Comparison of ENCODE assay signal across 21 cellular contexts in the genomic region with DNA sequence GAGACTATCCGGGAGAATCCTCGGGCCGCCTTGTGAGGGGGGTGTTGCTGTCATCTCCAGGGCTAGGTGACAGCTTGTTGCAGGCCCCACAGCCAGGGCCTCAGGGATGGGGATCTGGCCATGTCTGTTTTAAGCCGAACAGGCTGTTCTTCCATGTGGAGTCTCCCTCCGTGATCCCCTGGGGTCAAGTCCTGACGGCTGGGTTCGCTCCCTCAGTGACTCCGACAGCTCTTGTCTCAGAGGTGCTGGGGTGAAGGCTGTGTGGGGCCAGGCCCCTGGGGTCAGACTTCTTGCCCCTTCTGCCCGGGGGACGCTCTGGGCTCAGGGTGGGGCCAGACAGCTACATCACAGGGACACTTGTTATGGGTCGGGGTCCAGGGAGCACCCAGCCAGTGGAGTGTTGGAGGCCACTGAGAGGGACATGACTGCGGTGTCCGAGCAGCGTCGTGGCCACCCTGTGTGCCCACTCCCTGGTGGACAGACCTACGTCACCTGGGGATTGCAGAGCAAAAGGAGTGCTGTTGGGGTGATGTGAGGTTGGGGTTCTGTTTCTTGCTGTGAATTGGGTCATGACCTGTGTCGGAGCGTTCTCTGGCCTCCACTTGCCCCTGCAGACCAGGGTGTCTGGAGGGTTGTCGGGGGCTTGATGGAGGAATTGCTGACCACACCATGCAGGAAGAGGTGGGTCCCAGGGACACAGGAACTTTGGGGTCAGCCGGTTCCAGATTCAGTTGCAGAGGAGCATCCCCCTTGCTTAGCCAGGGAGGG. TPM values are rescaled to one million over a fixed set of nuclear protein-coding genes. Genes with fewer than 3 reads are reported as not detected.
DNase-seq lines count a peak whose midpoint lies in the region; ATAC-seq and TF ChIP-seq lines count a peak whose summit lies in the region.
"Had no signal": no experiment of that assay in that cellular context is flagged by ENCODE, and none has a peak within 500 bp of the region (broad histone marks: within the 10 kb centered on the region; RNA-seq: fewer than 3 reads in every experiment).

No MANE protein-coding gene starts in this region.

- H3K4me1 Mint-ChIP-seq in dendritic cell treated with granulocyte-macrophage colony-stimulating factor and Interleukin-4, amounts not matched to agents 40 ng/mL and 50 ng/mL, for 4 days (ENCODE audit: low read depth) = no peaks in the 10 kb centered on the region
- H3K4me1 Mint-ChIP-seq: CD8-positive, alpha-beta memory T cell had no signal

- peak overlapping the region; percentile 31 for H3K23ac ChIP-seq in neuronal stem cell (ENCODE audit: low read depth, low read length, poor library complexity)

- H3K9me3 Mint-ChIP-seq in dendritic cell treated with granulocyte-macrophage colony-stimulating factor and Interleukin-4, amounts not matched to agents 40 ng/mL and 50 ng/mL, for 4 days = no peaks in the 10 kb centered on the region
- H3K9me3 Mint-ChIP-seq: CD8-positive, alpha-beta memory T cell had no signal

- 93% methylated on average over 20 of the region's 20 CpGs for WGBS in right cardiac atrium
- WGBS in neuronal stem cell (ENCODE audit: extremely low coverage in 2 of 2, insufficient read length in 2 of 2, insufficient replicate concordance in 1 of 2), 2 donors = no CpG with 5 or more reads among the region's 20 CpGs

- H3K27me3 ChIP-seq in right cardiac atrium (ENCODE audit: control insufficient read depth, insufficient read depth) (no peaks in the 10 kb centered on the region), neuronal stem cell (ENCODE audit: control insufficient read depth in 3 of 3, insufficient read depth in 3 of 3, low read depth in 1 of 3, low read length in 3 of 3) (no peaks in the 10 kb centered on the region), upper lobe of right lung (no peaks in the 10 kb centered on the region)
- H3K27me3 ChIP-seq: BLaER1 had no signal

- H2AFZ ChIP-seq in neuronal stem cell (ENCODE audit: low read length) = no peak overlapping the region

- no peak overlapping the region for H3K18ac ChIP-seq in neuronal stem cell (ENCODE audit: low read length)

- intact Hi-C loops in Right ventricle myocardium superior (cut with DNase I) (no loop called here), right cardiac atrium (cut with DNase I) (no loop called here), upper lobe of right lung (cut with DNase I) (no loop called here)
- intact Hi-C loops in dendritic cell treated with granulocyte-macrophage colony-stimulating factor and Interleukin-4, amounts not matched to agents 40 ng/mL and 50 ng/mL, for 4 days (cut with micrococcal nuclease) = no loop called here

- H3K27ac ChIP-seq in right cardiac atrium (ENCODE audit: low read length) (no peak overlapping the region), neuronal stem cell (replicated peaks; ENCODE audit: low read length) (no peak overlapping the region), upper lobe of right lung (no peak overlapping the region)
- H3K27ac ChIP-seq: BLaER1, KMS-11 had no signal

- H3K4me3 ChIP-seq in right cardiac atrium (ENCODE audit: low read length) (no peak overlapping the region), neuronal stem cell (ENCODE audit: low read length in 2 of 2) (no peak overlapping the region), upper lobe of right lung (no peak overlapping the region)
- H3K4me3 ChIP-seq: BLaER1, HAP-1 had no signal

- H2AK5ac ChIP-seq in neuronal stem cell (ENCODE audit: low read depth, low read length) = no peak overlapping the region

- peaks cover 99% of the 10 kb centered on the region for H3K36me3 Mint-ChIP-seq in dendritic cell treated with granulocyte-macrophage colony-stimulating factor and Interleukin-4, amounts not matched to agents 40 ng/mL and 50 ng/mL, for 4 days (ENCODE audit: low read depth)

- H3K79me1 ChIP-seq in neuronal stem cell (ENCODE audit: low read depth, low read length) = peaks cover 5% of the 10 kb centered on the region

- no peak overlapping the region for H2BK12ac ChIP-seq in neuronal stem cell (ENCODE audit: low read length)

- DNase-seq in Right ventricle myocardium superior (peak; percentile 30), right cardiac atrium (no peak), neuronal stem cell (ENCODE audit: low spot score) (no peak), upper lobe of right lung (peak; percentile 46), NCI-H82 treated with DMSO at 0.1 percent for 48 hours (lab: John Stamatoyannopoulos, UW; ENCODE audit: unreplicated experiment) (no peak), SHP77 treated with DMSO at 0.1 percent for 48 hours (lab: John Stamatoyannopoulos, UW) (no peak), NCI-H446 (lab: John Stamatoyannopoulos, UW) (no peak)
- DNase-seq: CD8-positive, alpha-beta memory T cell; DMS79 treated with DMSO at 0.1 percent for 48 hours; NCI-H1048; NCI-H146; NCI-H2081; NCI-H524 had no signal

- no peak for TF ChIP-seq CTCF in upper lobe of right lung (IDR thresholded peaks at IDR 0.05)

- no peak overlapping the region for H4K91ac ChIP-seq in neuronal stem cell (ENCODE audit: low read depth, low read length, poor library complexity)

- no peak overlapping the region for H2BK120ac ChIP-seq in neuronal stem cell (ENCODE audit: low read depth, low read length)

- no peak overlapping the region for H3K4me2 ChIP-seq in neuronal stem cell (ENCODE audit: insufficient read depth, low read length, poor library complexity, severe bottlenecking)
- H3K4me2 ChIP-seq: BLaER1, KMS-11 had no signal

- peak overlapping the region; percentile 29 for H2BK5ac ChIP-seq in neuronal stem cell (ENCODE audit: low read length)

- H2BK15ac ChIP-seq in neuronal stem cell (ENCODE audit: low read length) = no peak overlapping the region

- H4K8ac ChIP-seq in neuronal stem cell (ENCODE audit: low read depth, low read length) = no peak overlapping the region

- no peaks in the 10 kb centered on the region for H3K27me3 Mint-ChIP-seq in dendritic cell treated with granulocyte-macrophage colony-stimulating factor and Interleukin-4, amounts not matched to agents 40 ng/mL and 50 ng/mL, for 4 days
- H3K27me3 Mint-ChIP-seq: CD8-positive, alpha-beta memory T cell had no signal

- H3K9me3 ChIP-seq in right cardiac atrium (ENCODE audit: control insufficient read depth, low read length) = no peaks in the 10 kb centered on the region
- H3K9me3 ChIP-seq in neuronal stem cell (replicated peaks in 1 of 2; ENCODE audit: control insufficient read depth in 2 of 2, insufficient read depth in 1 of 2, low read depth in 1 of 2, low read length in 2 of 2) = peaks cover 0 to 5% of the 10 kb centered on the region in 2 donors
- no peaks in the 10 kb centered on the region for H3K9me3 ChIP-seq in upper lobe of right lung
- H3K9me3 ChIP-seq: BLaER1, HAP-1 had no signal

- H3K9ac ChIP-seq in neuronal stem cell (ENCODE audit: low read depth, low read length, poor library complexity) = no peak overlapping the region
- H3K9ac ChIP-seq: BLaER1, KMS-11 had no signal

- H3K14ac ChIP-seq in neuronal stem cell (ENCODE audit: low read length) = peak overlapping the region; percentile 21

- peak overlapping the region; percentile 66 for H3K4ac ChIP-seq in neuronal stem cell (ENCODE audit: low read length)

- peak overlapping the region; percentile 31 for H3K27ac Mint-ChIP-seq in dendritic cell treated with granulocyte-macrophage colony-stimulating factor and Interleukin-4, amounts not matched to agents 40 ng/mL and 50 ng/mL, for 4 days

- H3K4me3 Mint-ChIP-seq in dendritic cell treated with granulocyte-macrophage colony-stimulating factor and Interleukin-4, amounts not matched to agents 40 ng/mL and 50 ng/mL, for 4 days = no peak overlapping the region
- H3K4me3 Mint-ChIP-seq: CD8-positive, alpha-beta memory T cell had no signal

- no peaks in the 10 kb centered on the region for H3K4me1 ChIP-seq in right cardiac atrium (ENCODE audit: control insufficient read depth, insufficient read depth, low read length)
- no peaks in the 10 kb centered on the region for H3K4me1 ChIP-seq in neuronal stem cell (ENCODE audit: control insufficient read depth in 2 of 2, insufficient read depth in 1 of 2, low read depth in 1 of 2, low read length in 2 of 2)
- H3K4me1 ChIP-seq in upper lobe of right lung = no peaks in the 10 kb centered on the region
- H3K4me1 ChIP-seq: BLaER1, HAP-1 had no signal

- ATAC-seq in Right ventricle myocardium superior (ENCODE audit: poor library complexity) = no peak
- ATAC-seq in right cardiac atrium = no peak
- no peak for ATAC-seq in upper lobe of right lung
- ATAC-seq: Right ventricle myocardium inferior had no signal

- peaks cover 30 to 77% of the 10 kb centered on the region in 2 donors for H3K36me3 ChIP-seq in neuronal stem cell (replicated peaks in 1 of 2; ENCODE audit: control insufficient read depth in 2 of 2, insufficient read depth in 2 of 2, low read length in 2 of 2)
- peaks cover 63% of the 10 kb centered on the region for H3K36me3 ChIP-seq in upper lobe of right lung

RNA-seq across cellular contexts. Expression of gene EPN1, which starts 21.5 kb away (rescaled TPM):
- total RNA-seq in Right ventricle myocardium superior = 223 TPM
- total RNA-seq in right cardiac atrium = 100 to 1,000 TPM; 175 to 232 (median 208) TPM
- polyA plus RNA-seq in right cardiac atrium = 187 TPM
- polyA plus RNA-seq in neuronal stem cell (2013, experiment 1 of 2) = 91.8 TPM
- polyA plus RNA-seq in neuronal stem cell (2013, experiment 2 of 2) = 89.2 TPM
- total RNA-seq in upper lobe of right lung = 117 TPM

RNA-seq across cellular contexts. Expression of gene U2AF2, which starts 41.6 kb away (rescaled TPM):
- total RNA-seq in Right ventricle myocardium superior (75.1 TPM), right cardiac atrium (100 to 1,000 TPM in 1 of 4 donors, 10 to 100 TPM in 3; 87.5 to 101 (median 90.4) TPM), upper lobe of right lung (142 TPM)
- 76.0 TPM for polyA plus RNA-seq in right cardiac atrium
- 155 TPM for polyA plus RNA-seq in neuronal stem cell (2013, experiment 1 of 2)
- 147 TPM for polyA plus RNA-seq in neuronal stem cell (2013, experiment 2 of 2)

RNA-seq across cellular contexts. Expression of gene NLRP9, which starts 41.7 kb away (rescaled TPM):
- not detected for total RNA-seq in Right ventricle myocardium superior
- not detected for total RNA-seq in right cardiac atrium
- not detected for polyA plus RNA-seq in right cardiac atrium
- polyA plus RNA-seq in neuronal stem cell (2013, experiment 1 of 2) = not detected
- polyA plus RNA-seq in neuronal stem cell (2013, experiment 2 of 2) = not detected
- total RNA-seq in upper lobe of right lung = not detected
- total RNA-seq: A172; CD8-positive, alpha-beta memory T cell; G401; MCF 10A; Right ventricle myocardium inferior had no signal
- polyA plus RNA-seq: CD8-positive, alpha-beta memory T cell had no signal

RNA-seq across cellular contexts. Expression of gene CCDC106, which starts 48.5 kb away (rescaled TPM):
- 20.5 TPM for total RNA-seq in Right ventricle myocardium superior
- 10 to 100 TPM; 23.6 to 26.6 (median 24.3) TPM for total RNA-seq in right cardiac atrium
- 30.4 TPM for polyA plus RNA-seq in right cardiac atrium
- polyA plus RNA-seq in neuronal stem cell (2013, experiment 1 of 2) = 19.8 TPM
- 19.8 TPM for polyA plus RNA-seq in neuronal stem cell (2013, experiment 2 of 2)
- total RNA-seq in upper lobe of right lung = 11.1 TPM

RNA-seq across cellular contexts. Expression of gene ZNF581, which starts 53.0 kb away (rescaled TPM):
- total RNA-seq in Right ventricle myocardium superior (7.1 TPM), right cardiac atrium (10 to 100 TPM in 1 of 4 donors, 1 to 10 TPM in 3; 7.7 to 12.5 (median 9.3) TPM), upper lobe of right lung (16.4 TPM)
- polyA plus RNA-seq in right cardiac atrium = 6.3 TPM
- polyA plus RNA-seq in neuronal stem cell (2013, experiment 1 of 2) = 37.9 TPM
- polyA plus RNA-seq in neuronal stem cell (2013, experiment 2 of 2) = 37.2 TPM

Comparison
In these comparisons a context has a peak if more than half of its experiments do, and no peak if none do; other contexts are left out.
1. DNase-seq: peak in Right ventricle myocardium superior (single experiment) and upper lobe of right lung (single experiment); none in right cardiac atrium (0 of 3), neuronal stem cell (single experiment), NCI-H82 treated with DMSO at 0.1 percent for 48 hours (single experiment), SHP77 treated with DMSO at 0.1 percent for 48 hours (single experiment) and NCI-H446 (0 of 2).